ENCODE assay signal across 6 cellular contexts in genomic region chr19:41376998-41377365, GRCh38. TPM values are rescaled to one million over a fixed set of nuclear protein-coding genes. Genes with fewer than 3 reads are reported as not detected.
DNase-seq lines count a peak whose midpoint lies in the region; ATAC-seq and TF ChIP-seq lines count a peak whose summit lies in the region.

No MANE protein-coding gene starts in this region.

- no peaks in the 10 kb centered on the region for H3K36me3 ChIP-seq in effector memory CD4-positive, alpha-beta T cell (ENCODE audit: control insufficient read depth, insufficient read depth, low read length)
- H3K36me3 ChIP-seq in psoas muscle (ENCODE audit: insufficient read depth in 1 of 2, low read depth in 1 of 2): no peaks in the 10 kb centered on the region

- H3K4me3 ChIP-seq in effector memory CD4-positive, alpha-beta T cell (ENCODE audit: insufficient read depth, low read depth, low read length, poor library complexity, severe bottlenecking): peak overlapping the region; percentile 64
- H3K4me3 ChIP-seq in psoas muscle: peak overlapping the region; percentile 69

- no peaks in the 10 kb centered on the region for H3K9me3 ChIP-seq in effector memory CD4-positive, alpha-beta T cell (ENCODE audit: control insufficient read depth, low read length)
- no peaks in the 10 kb centered on the region for H3K9me3 ChIP-seq in psoas muscle

- CTCF ChIA-PET in RWPE1 (lab: Yijun Ruan, JAX): no interaction called here

- no peak for TF ChIP-seq CTCF in RWPE1 (conservative IDR thresholded peaks at IDR 0.05; ENCODE audit: low read depth)
- no peak for TF ChIP-seq CTCF in psoas muscle (IDR thresholded peaks at IDR 0.05)

- no peak for ATAC-seq in psoas muscle
- no peak for ATAC-seq in GM19467 (IDR thresholded peaks at IDR 0.05; ENCODE audit: unreplicated experiment)
- ATAC-seq in HG03520 (IDR thresholded peaks at IDR 0.05; ENCODE audit: unreplicated experiment): no peak

- intact Hi-C loops in psoas muscle (cut with DNase I): no loop called here

- H3K4me1 ChIP-seq in effector memory CD4-positive, alpha-beta T cell (ENCODE audit: control insufficient read depth, insufficient read depth, low read length, poor library complexity, severe bottlenecking): no peaks in the 10 kb centered on the region
- H3K4me1 ChIP-seq in psoas muscle: peaks cover 15% of the 10 kb centered on the region

- DNase-seq in RWPE1 (ENCODE audit: low spot score) (no peak), psoas muscle (no peak), C1 segment of cervical spinal cord (lab: John Stamatoyannopoulos, UW) (no peak)
- no peak for DNase-seq in effector memory CD4-positive, alpha-beta T cell

- POLR2A ChIA-PET in RWPE1 (lab: Yijun Ruan, JAX; ENCODE audit: low non-redundant PET): no interaction called here

- 62 to 71% (median 66%) methylated on average over 8 of the region's 8 CpGs for WGBS in psoas muscle, 3 donors

- H3K27ac ChIP-seq in RWPE1 (peak overlapping the region; percentile 58), psoas muscle (no peak overlapping the region)
- peak overlapping the region; percentile 40 for H3K27ac ChIP-seq in effector memory CD4-positive, alpha-beta T cell (ENCODE audit: insufficient read depth, low read length, poor library complexity, severe bottlenecking)

- no peaks in the 10 kb centered on the region for H3K27me3 ChIP-seq in effector memory CD4-positive, alpha-beta T cell (replicated peaks; ENCODE audit: control insufficient read depth, insufficient read depth, low read length, poor library complexity, severe bottlenecking)
- H3K27me3 ChIP-seq in psoas muscle (ENCODE audit: insufficient read depth in 3 of 3, low read length in 2 of 3): peaks cover 0 to 10% (median 2%) of the 10 kb centered on the region in 3 donors

RNA-seq across cellular contexts. Expression of gene TMEM91, which starts 0.6 kb away (rescaled TPM):
- total RNA-seq in psoas muscle: 1 to 10 TPM; 1.4 to 2.6 (median 1.7) TPM
- polyA plus RNA-seq in psoas muscle: 1 to 10 TPM in 2 of 3 donors, under 1 TPM in 1; 0.88 to 3.1 (median 2.5) TPM

RNA-seq across cellular contexts. Expression of gene B9D2, which starts 13.0 kb away (rescaled TPM):
- total RNA-seq in psoas muscle: 1 to 10 TPM; 1.7 to 2.5 (median 2.0) TPM
- polyA plus RNA-seq in psoas muscle: 10 to 100 TPM in 1 of 3 donors, 1 to 10 TPM in 2; 7.9 to 13.1 (median 9.3) TPM

RNA-seq across cellular contexts. Expression of gene EXOSC5, which starts 20.2 kb away (rescaled TPM):
- 10 to 100 TPM; 25.4 to 42.3 (median 41.2) TPM for total RNA-seq in psoas muscle
- polyA plus RNA-seq in psoas muscle: 10 to 100 TPM; 34.9 to 78.8 (median 59.0) TPM

RNA-seq across cellular contexts. Expression of gene BCKDHA, which starts 20.6 kb away (rescaled TPM):
- 10 to 100 TPM; 31.5 to 45.1 (median 39.8) TPM for total RNA-seq in psoas muscle
- polyA plus RNA-seq in psoas muscle: 10 to 100 TPM; 34.9 to 58.8 (median 43.3) TPM

RNA-seq across cellular contexts. Expression of gene TGFB1, which starts 23.3 kb away (rescaled TPM):
- 10 to 100 TPM in 2 of 4 donors, 1 to 10 TPM in 2; 8.2 to 10.8 (median 10.1) TPM for total RNA-seq in psoas muscle
- polyA plus RNA-seq in psoas muscle: 10 to 100 TPM in 1 of 3 donors, 1 to 10 TPM in 2; 2.8 to 10.5 (median 3.2) TPM
